ENCODE assay signal across 18 cellular contexts in genomic region chr4:183201331-183201730, GRCh38.
DNase-seq lines count a peak whose midpoint lies in the region; ATAC-seq and TF ChIP-seq lines count a peak whose summit lies in the region.
"Had no signal": no experiment of that assay in that cellular context is flagged by ENCODE, and none has a peak within 500 bp of the region (broad histone marks: within the 10 kb centered on the region; RNA-seq: fewer than 3 reads in every experiment).

No MANE protein-coding gene starts in this region.

- in situ Hi-C loops in mammary epithelial cell (cut with MboI; ENCODE audit: low sequenced_read_pairs in 2 of 2), result no loop called here

- CTCF ChIA-PET in mammary epithelial cell (lab: Charles Lee; ENCODE audit: low non-redundant PET), result no interaction called here
- CTCF ChIA-PET in T-cell (lab: Charles Lee), result no interaction called here

- H3K4me1 ChIP-seq in ACC112 (ENCODE audit: control insufficient read depth, insufficient read depth, low read length, unreplicated experiment) (peaks cover 23% of the 10 kb centered on the region), mammary epithelial cell (ENCODE audit: insufficient read depth, low read length) (peaks cover 24% of the 10 kb centered on the region)
- H3K4me1 ChIP-seq: uterus had no signal

- intact Hi-C loops in mammary epithelial cell (cut with micrococcal nuclease), result loop anchor here (2.0 kb wide), 1 partner anchor 19 kb away; no protein-coding TSS in a partner anchor

- peak overlapping the region; percentile 20 for H3K4me2 ChIP-seq in mammary epithelial cell (ENCODE audit: insufficient read depth, low read depth, low read length)

- no peaks in the 10 kb centered on the region for H4K20me1 ChIP-seq in mammary epithelial cell (ENCODE audit: insufficient read depth, low read length)

- H3K9me3 ChIP-seq in mammary epithelial cell (replicated peaks; ENCODE audit: insufficient read depth, low read length), result no peaks in the 10 kb centered on the region
- H3K9me3 ChIP-seq: SJSA1, uterus had no signal

- TF ChIP-seq CTCF in HFFc6 (IDR thresholded peaks at IDR 0.05), result no peak
- TF ChIP-seq CTCF in mammary epithelial cell (conservative IDR thresholded peaks at IDR 0.05 in 1 of 2, IDR thresholded peaks at IDR 0.05 in 1 of 2; ENCODE audit: extremely low read depth in 1 of 2, insufficient read depth in 1 of 2, low read depth in 1 of 2, low read length in 2 of 2), result no peak

- H3K27ac ChIP-seq in ACC112 (ENCODE audit: low read depth, low read length), result peak overlapping the region; percentile 90
- H3K27ac ChIP-seq in mammary epithelial cell (ENCODE audit: insufficient read depth, low read depth, low read length), result peak overlapping the region; percentile 15
- H3K27ac ChIP-seq: SJSA1, uterus had no signal

- dilution Hi-C loops in mammary epithelial cell (cut with HindIII; ENCODE audit: low sequenced_read_pairs), result no loop called here

- H2AFZ ChIP-seq in ACC112 (ENCODE audit: low read length, unreplicated experiment) (no peak overlapping the region), mammary epithelial cell (ENCODE audit: low read depth, low read length) (no peak overlapping the region)

- H3K27ac Mint-ChIP-seq in HFFc6 (peak overlapping the region; percentile 79), T-cell (no peak overlapping the region)
- H3K27ac Mint-ChIP-seq: CD8-positive, alpha-beta memory T cell had no signal

- H3K9me3 Mint-ChIP-seq in HFFc6, result no peaks in the 10 kb centered on the region
- no peaks in the 10 kb centered on the region for H3K9me3 Mint-ChIP-seq in T-cell
- H3K9me3 Mint-ChIP-seq: CD8-positive, alpha-beta memory T cell; nephron progenitor cell had no signal

- DNase-seq in HFFc6, result peak; percentile 84
- DNase-seq in mammary epithelial cell, result peak; percentile 82
- peak; percentile 60 for DNase-seq in hepatic stellate cell (ENCODE audit: low spot score)
- no peak for DNase-seq in ecto neural progenitor cell (ENCODE audit: low spot score)
- no peak for DNase-seq in T-cell
- no peak for DNase-seq in cerebellar nuclear complex (lab: John Stamatoyannopoulos, UW)
- DNase-seq in activated CD4-positive, alpha-beta T cell treated with anti-CD3 and anti-CD28 coated beads for 4 hours, result no peak
- DNase-seq: activated CD8-positive, alpha-beta memory T cell treated with anti-CD3 and anti-CD28 coated beads, Interleukin-2, amount 50 U/mL, for 4 hours; activated naive CD4-positive, alpha-beta T cell; CD8-positive, alpha-beta memory T cell; effector CD4-positive, alpha-beta T cell; NCI-H1694 treated with DMSO at 0.1 percent for 48 hours; nephron progenitor cell; stimulated activated CD4-positive, alpha-beta T cell treated with anti-CD3 and anti-CD28 coated beads, Interleukin-1b, Interleukin-23, amount 100 ng/mL, for 48 hours; uterus had no signal

- WGBS in mammary epithelial cell (ENCODE audit: low coverage, missing lambda C conversion rate), result 56% methylated on average over 4 of the region's 4 CpGs

- H3K4me3 Mint-ChIP-seq in HFFc6, result peak overlapping the region; percentile 46
- H3K4me3 Mint-ChIP-seq in T-cell, result no peak overlapping the region
- H3K4me3 Mint-ChIP-seq: brain; CD8-positive, alpha-beta memory T cell; nephron progenitor cell had no signal

- POLR2A ChIA-PET in T-cell (lab: Charles Lee), result no interaction called here

- no peak overlapping the region for H3K4me3 ChIP-seq in ACC112 (ENCODE audit: low read depth, low read length)
- no peak overlapping the region for H3K4me3 ChIP-seq in mammary epithelial cell (replicated peaks in 1 of 3; ENCODE audit: insufficient read depth in 1 of 3, low read depth in 2 of 3, low read length in 3 of 3)
- H3K4me3 ChIP-seq: SJSA1, uterus had no signal

- no peak overlapping the region for H3K9ac ChIP-seq in mammary epithelial cell (ENCODE audit: insufficient read depth, low read length)

- H3K4me1 Mint-ChIP-seq in HFFc6 (ENCODE audit: low read depth) (peaks cover 54% of the 10 kb centered on the region), T-cell (no peaks in the 10 kb centered on the region)
- H3K4me1 Mint-ChIP-seq: brain; CD8-positive, alpha-beta memory T cell had no signal

- no TSS peak for BruUV-seq in mammary epithelial cell (replicated peaks; lab: Mats Ljungman, UMichigan)

- H3K27me3 ChIP-seq in ACC112 (ENCODE audit: insufficient read depth, low read length), result no peaks in the 10 kb centered on the region
- H3K27me3 ChIP-seq in mammary epithelial cell (ENCODE audit: insufficient read depth, low read length), result no peaks in the 10 kb centered on the region
- H3K27me3 ChIP-seq: SJSA1, uterus had no signal

- H3K36me3 ChIP-seq in ACC112 (ENCODE audit: insufficient read depth, low read length) (no peaks in the 10 kb centered on the region), mammary epithelial cell (ENCODE audit: insufficient read depth, low read length) (no peaks in the 10 kb centered on the region)
- H3K36me3 ChIP-seq: uterus had no signal

- no peaks in the 10 kb centered on the region; the same call in none of the 2 replicates for H3K27me3 Mint-ChIP-seq in HFFc6 (ENCODE audit: insufficient read depth)
- H3K27me3 Mint-ChIP-seq in T-cell, result no peaks in the 10 kb centered on the region
- H3K27me3 Mint-ChIP-seq: brain had no signal

- H3K36me3 Mint-ChIP-seq in HFFc6 (ENCODE audit: low read depth), result peaks cover 25% of the 10 kb centered on the region
- H3K36me3 Mint-ChIP-seq in T-cell, result peaks cover 4% of the 10 kb centered on the region
- H3K36me3 Mint-ChIP-seq: CD8-positive, alpha-beta memory T cell had no signal

- no peak for ATAC-seq in T-cell (replicated peaks in 1 of 4)

- H3K79me2 ChIP-seq in ACC112 (ENCODE audit: control insufficient read depth, insufficient read depth, low read length, unreplicated experiment), result peaks cover 11% of the 10 kb centered on the region
- H3K79me2 ChIP-seq in mammary epithelial cell (ENCODE audit: insufficient read depth, low read length), result peaks cover 40% of the 10 kb centered on the region

Comparison
In these comparisons a context has a peak if more than half of its experiments do, and no peak if none do; other contexts are left out.
1. DNase-seq: peak in HFFc6 (single experiment), mammary epithelial cell (single experiment) and hepatic stellate cell (single experiment); none in ecto neural progenitor cell (single experiment), T-cell (0 of 34), cerebellar nuclear complex (0 of 2) and activated CD4-positive, alpha-beta T cell treated with anti-CD3 and anti-CD28 coated beads for 4 hours (0 of 2).